1 cellular context compared by ENCODE assay signal in the genomic region with DNA sequence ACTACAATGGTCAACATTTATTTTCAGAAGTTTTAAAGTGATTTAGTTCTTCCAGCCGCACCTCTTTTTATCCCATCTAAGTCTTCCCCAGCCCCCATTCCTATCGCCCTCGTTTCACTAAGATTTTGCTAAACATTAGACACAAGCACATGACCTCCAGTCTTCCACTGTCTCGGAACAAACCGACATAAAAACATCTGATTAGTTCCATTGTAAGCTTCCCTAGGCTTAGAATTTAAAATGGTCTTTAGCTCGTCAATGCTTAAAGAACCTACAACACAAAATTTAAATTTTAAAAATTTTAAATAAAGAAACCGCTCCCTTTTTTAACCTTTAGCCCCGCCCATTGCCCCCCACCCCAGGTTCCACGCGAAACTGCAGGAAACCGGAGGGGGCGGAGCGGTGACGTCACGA.
TF ChIP-seq lines count a peak whose summit lies in the region.

No MANE protein-coding gene starts in this region.

TF ChIP-seq in WTC11, 78 proteins besides CTCF, POLR2A, EP300 and RAD21 (continued from another document):
- TF ChIP-seq, protein P1, sequence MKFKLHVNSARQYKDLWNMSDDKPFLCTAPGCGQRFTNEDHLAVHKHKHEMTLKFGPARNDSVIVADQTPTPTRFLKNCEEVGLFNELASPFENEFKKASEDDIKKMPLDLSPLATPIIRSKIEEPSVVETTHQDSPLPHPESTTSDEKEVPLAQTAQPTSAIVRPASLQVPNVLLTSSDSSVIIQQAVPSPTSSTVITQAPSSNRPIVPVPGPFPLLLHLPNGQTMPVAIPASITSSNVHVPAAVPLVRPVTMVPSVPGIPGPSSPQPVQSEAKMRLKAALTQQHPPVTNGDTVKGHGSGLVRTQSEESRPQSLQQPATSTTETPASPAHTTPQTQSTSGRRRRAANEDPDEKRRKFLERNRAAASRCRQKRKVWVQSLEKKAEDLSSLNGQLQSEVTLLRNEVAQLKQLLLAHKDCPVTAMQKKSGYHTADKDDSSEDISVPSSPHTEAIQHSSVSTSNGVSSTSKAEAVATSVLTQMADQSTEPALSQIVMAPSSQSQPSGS (CRISPR knock-in tag; IDR thresholded peaks at IDR 0.05; ENCODE audit: borderline replicate concordance, low read depth), result no peak
- TF ChIP-seq SMAD3 (CRISPR knock-in tag; IDR thresholded peaks at IDR 0.05; ENCODE audit: borderline replicate concordance) (no peak), ZNF219 (CRISPR knock-in tag; IDR thresholded peaks at IDR 0.05; ENCODE audit: borderline replicate concordance) (no peak)
- TF ChIP-seq, protein P2, sequence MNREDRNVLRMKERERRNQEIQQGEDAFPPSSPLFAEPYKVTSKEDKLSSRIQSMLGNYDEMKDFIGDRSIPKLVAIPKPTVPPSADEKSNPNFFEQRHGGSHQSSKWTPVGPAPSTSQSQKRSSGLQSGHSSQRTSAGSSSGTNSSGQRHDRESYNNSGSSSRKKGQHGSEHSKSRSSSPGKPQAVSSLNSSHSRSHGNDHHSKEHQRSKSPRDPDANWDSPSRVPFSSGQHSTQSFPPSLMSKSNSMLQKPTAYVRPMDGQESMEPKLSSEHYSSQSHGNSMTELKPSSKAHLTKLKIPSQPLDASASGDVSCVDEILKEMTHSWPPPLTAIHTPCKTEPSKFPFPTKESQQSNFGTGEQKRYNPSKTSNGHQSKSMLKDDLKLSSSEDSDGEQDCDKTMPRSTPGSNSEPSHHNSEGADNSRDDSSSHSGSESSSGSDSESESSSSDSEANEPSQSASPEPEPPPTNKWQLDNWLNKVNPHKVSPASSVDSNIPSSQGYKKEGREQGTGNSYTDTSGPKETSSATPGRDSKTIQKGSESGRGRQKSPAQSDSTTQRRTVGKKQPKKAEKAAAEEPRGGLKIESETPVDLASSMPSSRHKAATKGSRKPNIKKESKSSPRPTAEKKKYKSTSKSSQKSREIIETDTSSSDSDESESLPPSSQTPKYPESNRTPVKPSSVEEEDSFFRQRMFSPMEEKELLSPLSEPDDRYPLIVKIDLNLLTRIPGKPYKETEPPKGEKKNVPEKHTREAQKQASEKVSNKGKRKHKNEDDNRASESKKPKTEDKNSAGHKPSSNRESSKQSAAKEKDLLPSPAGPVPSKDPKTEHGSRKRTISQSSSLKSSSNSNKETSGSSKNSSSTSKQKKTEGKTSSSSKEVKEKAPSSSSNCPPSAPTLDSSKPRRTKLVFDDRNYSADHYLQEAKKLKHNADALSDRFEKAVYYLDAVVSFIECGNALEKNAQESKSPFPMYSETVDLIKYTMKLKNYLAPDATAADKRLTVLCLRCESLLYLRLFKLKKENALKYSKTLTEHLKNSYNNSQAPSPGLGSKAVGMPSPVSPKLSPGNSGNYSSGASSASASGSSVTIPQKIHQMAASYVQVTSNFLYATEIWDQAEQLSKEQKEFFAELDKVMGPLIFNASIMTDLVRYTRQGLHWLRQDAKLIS (CRISPR knock-in tag; IDR thresholded peaks at IDR 0.05; ENCODE audit: borderline replicate concordance), result no peak
- TF ChIP-seq, protein P3, sequence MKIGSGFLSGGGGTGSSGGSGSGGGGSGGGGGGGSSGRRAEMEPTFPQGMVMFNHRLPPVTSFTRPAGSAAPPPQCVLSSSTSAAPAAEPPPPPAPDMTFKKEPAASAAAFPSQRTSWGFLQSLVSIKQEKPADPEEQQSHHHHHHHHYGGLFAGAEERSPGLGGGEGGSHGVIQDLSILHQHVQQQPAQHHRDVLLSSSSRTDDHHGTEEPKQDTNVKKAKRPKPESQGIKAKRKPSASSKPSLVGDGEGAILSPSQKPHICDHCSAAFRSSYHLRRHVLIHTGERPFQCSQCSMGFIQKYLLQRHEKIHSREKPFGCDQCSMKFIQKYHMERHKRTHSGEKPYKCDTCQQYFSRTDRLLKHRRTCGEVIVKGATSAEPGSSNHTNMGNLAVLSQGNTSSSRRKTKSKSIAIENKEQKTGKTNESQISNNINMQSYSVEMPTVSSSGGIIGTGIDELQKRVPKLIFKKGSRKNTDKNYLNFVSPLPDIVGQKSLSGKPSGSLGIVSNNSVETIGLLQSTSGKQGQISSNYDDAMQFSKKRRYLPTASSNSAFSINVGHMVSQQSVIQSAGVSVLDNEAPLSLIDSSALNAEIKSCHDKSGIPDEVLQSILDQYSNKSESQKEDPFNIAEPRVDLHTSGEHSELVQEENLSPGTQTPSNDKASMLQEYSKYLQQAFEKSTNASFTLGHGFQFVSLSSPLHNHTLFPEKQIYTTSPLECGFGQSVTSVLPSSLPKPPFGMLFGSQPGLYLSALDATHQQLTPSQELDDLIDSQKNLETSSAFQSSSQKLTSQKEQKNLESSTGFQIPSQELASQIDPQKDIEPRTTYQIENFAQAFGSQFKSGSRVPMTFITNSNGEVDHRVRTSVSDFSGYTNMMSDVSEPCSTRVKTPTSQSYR (CRISPR knock-in tag; IDR thresholded peaks at IDR 0.05), result no peak
